27 cellular contexts compared by ENCODE assay signal in genomic region chr11:43554148-43554473, GRCh38.
"Had no signal": no experiment of that assay in that cellular context is flagged by ENCODE, and none has a peak within 500 bp of the region (broad histone marks: within the 10 kb centered on the region; RNA-seq: fewer than 3 reads in every experiment).

No MANE protein-coding gene starts in this region.

- H3K9ac ChIP-seq: parathyroid adenoma had no signal

- DNase-seq: activated CD4-positive, alpha-beta T cell treated with anti-CD3 and anti-CD28 coated beads for 4 hours; activated CD4-positive, alpha-beta T cell treated with anti-CD3 and anti-CD28 coated beads, Interleukin-2, amount 50 U/mL, for 4 hours; activated effector memory CD4-positive, alpha-beta T cell treated with Interleukin-2 at 50 U/mL for 16 hours; activated naive CD4-positive, alpha-beta T cell treated with anti-CD3 and anti-CD28 coated beads for 36 hours; brain microvascular endothelial cell; caudate nucleus; cortex of kidney; hippocampal formation; immature natural killer cell; kidney; left colon; mammary epithelial cell; nucleus accumbens; psoas muscle; sigmoid colon; small intestine; stimulated activated CD4-positive, alpha-beta T cell treated with anti-CD3 and anti-CD28 coated beads, Interleukin-4, amount 100 ng/mL, for 24 hours; uterus had no signal

- H3K36me3 Mint-ChIP-seq: activated naive CD8-positive, alpha-beta T cell treated with anti-CD3 and anti-CD28 coated beads for 36 hours; immature natural killer cell; stimulated activated effector memory CD8-positive, alpha-beta T cell treated with anti-CD3 and anti-CD28 coated beads, Interleukin-12 subunit alpha, Interleukin-12 subunit beta, amount 100 ng/mL, for 72 hours; type B pancreatic cell had no signal

- H3K9me3 ChIP-seq: ascending aorta, gastroesophageal sphincter, psoas muscle, sigmoid colon, uterus had no signal

- H3K36me3 ChIP-seq: ascending aorta, brain microvascular endothelial cell, gastroesophageal sphincter, sigmoid colon, uterus had no signal

- H3K79me2 ChIP-seq: parathyroid adenoma had no signal

- H3K27ac Mint-ChIP-seq: activated naive CD4-positive, alpha-beta T cell treated with anti-CD3 and anti-CD28 coated beads for 36 hours; activated naive CD8-positive, alpha-beta T cell treated with anti-CD3 and anti-CD28 coated beads for 36 hours; immature natural killer cell; nephron; stimulated activated effector memory CD8-positive, alpha-beta T cell treated with anti-CD3 and anti-CD28 coated beads, Interleukin-12 subunit alpha, Interleukin-12 subunit beta, amount 100 ng/mL, for 72 hours; stimulated activated naive CD8-positive, alpha-beta T cell treated with anti-CD3 and anti-CD28 coated beads, Interleukin-15, Interleukin-2, amounts not matched to agents 100 ng/mL and 50 ng/mL, for 24 hours; type B pancreatic cell had no signal

- H3K4me3 Mint-ChIP-seq: activated naive CD4-positive, alpha-beta T cell treated with anti-CD3 and anti-CD28 coated beads for 36 hours; activated naive CD8-positive, alpha-beta T cell treated with anti-CD3 and anti-CD28 coated beads for 36 hours; immature natural killer cell; nephron; stimulated activated effector memory CD8-positive, alpha-beta T cell treated with anti-CD3 and anti-CD28 coated beads, Interleukin-12 subunit alpha, Interleukin-12 subunit beta, amount 100 ng/mL, for 72 hours; stimulated activated naive CD8-positive, alpha-beta T cell treated with anti-CD3 and anti-CD28 coated beads, Interleukin-15, Interleukin-2, amounts not matched to agents 100 ng/mL and 50 ng/mL, for 24 hours; type B pancreatic cell had no signal

- H2AFZ ChIP-seq: parathyroid adenoma had no signal

- ATAC-seq: gastroesophageal sphincter, left colon, psoas muscle had no signal

- H3K4me1 ChIP-seq: parathyroid adenoma had no signal

- H3K9me3 Mint-ChIP-seq: activated naive CD4-positive, alpha-beta T cell treated with anti-CD3 and anti-CD28 coated beads for 36 hours; activated naive CD8-positive, alpha-beta T cell treated with anti-CD3 and anti-CD28 coated beads for 36 hours; nephron; stimulated activated effector memory CD8-positive, alpha-beta T cell treated with anti-CD3 and anti-CD28 coated beads, Interleukin-12 subunit alpha, Interleukin-12 subunit beta, amount 100 ng/mL, for 72 hours; stimulated activated naive CD8-positive, alpha-beta T cell treated with anti-CD3 and anti-CD28 coated beads, Interleukin-15, Interleukin-2, amounts not matched to agents 100 ng/mL and 50 ng/mL, for 24 hours; type B pancreatic cell had no signal

- H3K4me1 Mint-ChIP-seq: immature natural killer cell had no signal

- H3K4me3 ChIP-seq: ascending aorta, gastroesophageal sphincter, psoas muscle, sigmoid colon, uterus had no signal

- H3K27ac ChIP-seq: ascending aorta, brain microvascular endothelial cell, gastroesophageal sphincter, parathyroid adenoma, psoas muscle, sigmoid colon, uterus, VCaP had no signal
